21 cellular contexts compared by ENCODE assay signal in genomic region chr18:49276680-49277079, GRCh38.
DNase-seq lines count a peak whose midpoint lies in the region; ATAC-seq and TF ChIP-seq lines count a peak whose summit lies in the region.
"Had no signal": no experiment of that assay in that cellular context is flagged by ENCODE, and none has a peak within 500 bp of the region (broad histone marks: within the 10 kb centered on the region; RNA-seq: fewer than 3 reads in every experiment).

No MANE protein-coding gene starts in this region.

- H3K4me3 ChIP-seq in IMR-90 (ENCODE audit: insufficient read depth, low read depth, low read length) (no peak overlapping the region), cardiac fibroblast (replicated peaks in 1 of 2; ENCODE audit: low read depth in 2 of 2, low read length in 2 of 2) (no peak overlapping the region)
- H3K4me3 ChIP-seq: A549; BLaER1 treated with 17β-estradiol and CSF1 and Interleukin-3, amounts not matched to agents 10 nM and 100 nM had no signal

- BruUV-seq in IMR-90 (replicated peaks; lab: Mats Ljungman, UMichigan), result no TSS peak

- no peaks in the 10 kb centered on the region for H3K4me1 Mint-ChIP-seq in activated naive CD8-positive, alpha-beta T cell treated with anti-CD3 and anti-CD28 coated beads, Interleukin-2, amount 50 U/mL, for 24 hours

- H2AK9ac ChIP-seq in IMR-90 (replicated peaks; ENCODE audit: low read depth, low read length, poor library complexity), result no peak overlapping the region

- H3K4me2 ChIP-seq in IMR-90 (ENCODE audit: low read depth, low read length), result no peak overlapping the region
- H3K4me2 ChIP-seq: A549; BLaER1 treated with 17β-estradiol and CSF1 and Interleukin-3, amounts not matched to agents 10 nM and 100 nM; SK-N-SH had no signal

- H3K9me3 ChIP-seq in IMR-90 (ENCODE audit: control insufficient read depth, insufficient read depth, low read length), result no peaks in the 10 kb centered on the region
- H3K9me3 ChIP-seq: SK-N-SH had no signal

- intact Hi-C loops in IMR-90 (cut with micrococcal nuclease) (no loop called here), sciatic nerve (cut with DNase I) (no loop called here)

- H3K4ac ChIP-seq in IMR-90 (ENCODE audit: low read depth, low read length), result no peak overlapping the region

- H4K5ac ChIP-seq in IMR-90 (ENCODE audit: low read depth, low read length), result no peak overlapping the region

- no peaks in the 10 kb centered on the region for H3K27me3 ChIP-seq in IMR-90 (ENCODE audit: control insufficient read depth, insufficient read depth, low read length)
- H3K27me3 ChIP-seq: BLaER1 treated with 17β-estradiol and CSF1 and Interleukin-3, amounts not matched to agents 10 nM and 100 nM had no signal

- 0 out of 2 replicates have a peak overlapping the region, but pooled peaks have one; percentile 49 for H2BK120ac ChIP-seq in IMR-90 (ENCODE audit: low read depth, low read length)

- peak overlapping the region; percentile 39; the same call in 1 of the 2 replicates for H2AK5ac ChIP-seq in IMR-90 (ENCODE audit: low read depth, low read length)

- TF ChIP-seq RAD21 in IMR-90 (IDR thresholded peaks at IDR 0.05; ENCODE audit: low read length), result no peak

- H3K23ac ChIP-seq in IMR-90 (ENCODE audit: low read depth, low read length), result no peak overlapping the region

- TF ChIP-seq POLR2A in IMR-90 (IDR thresholded peaks at IDR 0.05; ENCODE audit: low read depth, low read length), result no peak

- H2BK15ac ChIP-seq in IMR-90 (ENCODE audit: low read depth, low read length), result peak overlapping the region; percentile 11; the same call in 1 of the 3 replicates

- no peak overlapping the region for H2BK20ac ChIP-seq in IMR-90 (ENCODE audit: low read depth, low read length)

- no peaks in the 10 kb centered on the region for H3K27me3 Mint-ChIP-seq in activated naive CD8-positive, alpha-beta T cell treated with anti-CD3 and anti-CD28 coated beads, Interleukin-2, amount 50 U/mL, for 24 hours
- H3K27me3 Mint-ChIP-seq: CD4-positive, alpha-beta T cell had no signal

- no peak overlapping the region for H3K9ac ChIP-seq in IMR-90 (ENCODE audit: low read depth, low read length)
- H3K9ac ChIP-seq: BLaER1 treated with 17β-estradiol and CSF1 and Interleukin-3, amounts not matched to agents 10 nM and 100 nM; SK-N-SH had no signal

- H4K20me1 ChIP-seq in IMR-90 (ENCODE audit: insufficient read depth, low read length), result no peaks in the 10 kb centered on the region
- H4K20me1 ChIP-seq: BLaER1 treated with 17β-estradiol and CSF1 and Interleukin-3, amounts not matched to agents 10 nM and 100 nM had no signal

- POLR2A ChIA-PET in IMR-90 (lab: Charles Lee; ENCODE audit: unreplicated experiment), result no interaction called here

- dilution Hi-C loops in IMR-90 (cut with HindIII; ENCODE audit: low sequenced_read_pairs, unreplicated experiment), result no loop called here

- peaks cover 3% of the 10 kb centered on the region; the same call in 1 of the 2 replicates for H3K9me1 ChIP-seq in IMR-90 (ENCODE audit: insufficient read depth, low read length)

- H3K14ac ChIP-seq in IMR-90 (replicated peaks; ENCODE audit: low read depth, low read length), result no peak overlapping the region

- H3K4me3 Mint-ChIP-seq in activated naive CD8-positive, alpha-beta T cell treated with anti-CD3 and anti-CD28 coated beads, Interleukin-2, amount 50 U/mL, for 24 hours, result no peak overlapping the region
- H3K4me3 Mint-ChIP-seq: CD4-positive, alpha-beta T cell had no signal

- DNase-seq in IMR-90 (no peak), cardiac fibroblast (ENCODE audit: low read depth in 2 of 2) (peak; percentile 15 to 33), fibroblast of peridontal ligament (ENCODE audit: extremely low read depth) (peak; percentile 5), sciatic nerve (ENCODE audit: low spot score) (no peak), GM20000 (ENCODE audit: low spot score) (no peak), cerebellum (ENCODE audit: low spot score) (no peak)
- DNase-seq in activated naive CD8-positive, alpha-beta T cell treated with anti-CD3 and anti-CD28 coated beads, Interleukin-2, amount 50 U/mL, for 24 hours, result no peak
- DNase-seq: AML-193; CD4-positive, alpha-beta T cell; DMS53; HCEC 1CT; NCI-H1048; NCI-H1417; NCI-H187; NCI-H446; NCI-H524 treated with DMSO at 0.1 percent for 48 hours; NCI-H774; SK-N-SH had no signal

- peaks cover 34% of the 10 kb centered on the region for H3K36me3 Mint-ChIP-seq in activated naive CD8-positive, alpha-beta T cell treated with anti-CD3 and anti-CD28 coated beads, Interleukin-2, amount 50 U/mL, for 24 hours (ENCODE audit: low read depth)

- in situ Hi-C loops in IMR-90 (cut with MboI; ENCODE audit: low sequenced_read_pairs), result no loop called here

- WGBS in IMR-90 (ENCODE audit: extremely low coverage in 2 of 2, insufficient read length in 1 of 2), 2 experiments, result no CpG with 5 or more reads among the region's 2 CpGs

- ATAC-seq in IMR-90 (ENCODE audit: low read depth) (no peak), sciatic nerve (peak; percentile 62)
- ATAC-seq in activated naive CD8-positive, alpha-beta T cell treated with anti-CD3 and anti-CD28 coated beads, Interleukin-2, amount 50 U/mL, for 24 hours, result no peak
- ATAC-seq: A549 had no signal

- H3K36me3 ChIP-seq in IMR-90 (ENCODE audit: control insufficient read depth, insufficient read depth, low read length), result no peaks in the 10 kb centered on the region

- CTCF ChIA-PET in IMR-90 (lab: Yijun Ruan, JAX), result no interaction called here

- peak overlapping the region; percentile 28 for H2BK5ac ChIP-seq in IMR-90 (ENCODE audit: low read depth, low read length, poor library complexity, severe bottlenecking)

- H4K8ac ChIP-seq in IMR-90 (ENCODE audit: low read depth in 2 of 2, low read length in 2 of 2), result no peak overlapping the region

- H3K18ac ChIP-seq in IMR-90 (ENCODE audit: low read depth, low read length), result peak overlapping the region; percentile 13; the same call in 1 of the 2 replicates

- H3K27ac ChIP-seq in IMR-90 (ENCODE audit: insufficient read depth, low read length), result no peak overlapping the region
- H3K27ac ChIP-seq: A549; BLaER1 treated with 17β-estradiol and CSF1 and Interleukin-3, amounts not matched to agents 10 nM and 100 nM; HL-60 had no signal

- no peaks in the 10 kb centered on the region for H3K9me3 Mint-ChIP-seq in activated naive CD8-positive, alpha-beta T cell treated with anti-CD3 and anti-CD28 coated beads, Interleukin-2, amount 50 U/mL, for 24 hours
- H3K9me3 Mint-ChIP-seq: CD4-positive, alpha-beta T cell had no signal

- H2AFZ ChIP-seq in IMR-90 (replicated peaks; ENCODE audit: low read length, poor library complexity), result no peak overlapping the region

- H3K56ac ChIP-seq in IMR-90 (ENCODE audit: extremely low read depth, insufficient read depth, low read length), result no peak overlapping the region; the same call in 1 of the 2 replicates

- H4K91ac ChIP-seq in IMR-90 (ENCODE audit: insufficient read depth, low read depth, low read length), result no peak overlapping the region

- TF ChIP-seq CTCF in IMR-90 (conservative IDR thresholded peaks at IDR 0.05; ENCODE audit: low read depth, low read length) (no peak), cardiac fibroblast (IDR thresholded peaks at IDR 0.05; ENCODE audit: low read depth, low read length) (no peak), GM20000 (IDR thresholded peaks at IDR 0.05; ENCODE audit: extremely low read depth, missing control alignments) (no peak)

- H3K27ac Mint-ChIP-seq in activated naive CD8-positive, alpha-beta T cell treated with anti-CD3 and anti-CD28 coated beads, Interleukin-2, amount 50 U/mL, for 24 hours, result no peak overlapping the region
- H3K27ac Mint-ChIP-seq: CD4-positive, alpha-beta T cell had no signal

- peaks cover 0 to 11% of the 10 kb centered on the region in 2 experiments; a peak in 1 of 4 replicates for H3K79me1 ChIP-seq in IMR-90 (ENCODE audit: low read depth in 1 of 2, low read length in 2 of 2)

- H3K4me1 ChIP-seq in IMR-90 (ENCODE audit: control insufficient read depth, insufficient read depth, low read length), result peaks cover 6% of the 10 kb centered on the region; the same call in 1 of the 2 replicates
- H3K4me1 ChIP-seq: A549; BLaER1 treated with 17β-estradiol and CSF1 and Interleukin-3, amounts not matched to agents 10 nM and 100 nM had no signal

TF ChIP-seq in IMR-90, 13 proteins besides CTCF, POLR2A, EP300 and RAD21:
- TF ChIP-seq FOS (IDR thresholded peaks at IDR 0.05; ENCODE audit: low read depth, low read length), result no peak
- peak; percentile 76 for TF ChIP-seq CEBPB (IDR thresholded peaks at IDR 0.05; ENCODE audit: low read depth, low read length)
- no peak for TF ChIP-seq RFX5 (IDR thresholded peaks at IDR 0.05; ENCODE audit: low read depth, low read length)
- TF ChIP-seq BHLHE40 (IDR thresholded peaks at IDR 0.05; ENCODE audit: low read depth, low read length), result no peak
- TF ChIP-seq ELK1 (IDR thresholded peaks at IDR 0.05; ENCODE audit: borderline replicate concordance, low read depth, low read length), result no peak

Comparison
In these comparisons a context has a peak if more than half of its experiments do, and no peak if none do; other contexts are left out.
1. DNase-seq: peak in cardiac fibroblast (2 of 2) and fibroblast of peridontal ligament (single experiment); none in IMR-90 (single experiment), sciatic nerve (single experiment), GM20000 (single experiment), cerebellum (single experiment) and activated naive CD8-positive, alpha-beta T cell treated with anti-CD3 and anti-CD28 coated beads, Interleukin-2, amount 50 U/mL, for 24 hours (single experiment).